Comparison of ENCODE assay signal across 1 cellular context in the genomic region with DNA sequence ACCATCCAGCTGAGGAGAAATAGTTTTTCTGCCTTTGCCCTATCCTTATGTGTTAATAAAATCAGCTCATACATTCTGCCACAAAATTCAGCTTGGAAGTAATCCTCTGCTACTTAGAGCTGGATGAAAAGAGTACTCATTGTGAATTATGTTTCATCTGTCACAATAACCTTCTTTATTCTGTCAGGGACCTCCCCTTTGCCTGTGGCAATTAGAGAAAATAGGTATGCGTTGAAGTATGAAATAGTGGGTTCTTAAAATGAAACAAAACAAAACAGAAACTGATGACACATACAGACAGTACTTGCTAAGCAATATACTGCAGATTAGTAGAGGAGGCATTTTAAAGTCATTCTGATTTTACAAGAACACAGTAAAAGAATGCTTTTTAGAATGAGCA.
TF ChIP-seq lines count a peak whose summit lies in the region.

No MANE protein-coding gene starts in this region.

TF ChIP-seq in GM23338, 12 proteins besides CTCF, POLR2A, EP300 and RAD21 (continued from another document):
- TF ChIP-seq, protein P1, sequence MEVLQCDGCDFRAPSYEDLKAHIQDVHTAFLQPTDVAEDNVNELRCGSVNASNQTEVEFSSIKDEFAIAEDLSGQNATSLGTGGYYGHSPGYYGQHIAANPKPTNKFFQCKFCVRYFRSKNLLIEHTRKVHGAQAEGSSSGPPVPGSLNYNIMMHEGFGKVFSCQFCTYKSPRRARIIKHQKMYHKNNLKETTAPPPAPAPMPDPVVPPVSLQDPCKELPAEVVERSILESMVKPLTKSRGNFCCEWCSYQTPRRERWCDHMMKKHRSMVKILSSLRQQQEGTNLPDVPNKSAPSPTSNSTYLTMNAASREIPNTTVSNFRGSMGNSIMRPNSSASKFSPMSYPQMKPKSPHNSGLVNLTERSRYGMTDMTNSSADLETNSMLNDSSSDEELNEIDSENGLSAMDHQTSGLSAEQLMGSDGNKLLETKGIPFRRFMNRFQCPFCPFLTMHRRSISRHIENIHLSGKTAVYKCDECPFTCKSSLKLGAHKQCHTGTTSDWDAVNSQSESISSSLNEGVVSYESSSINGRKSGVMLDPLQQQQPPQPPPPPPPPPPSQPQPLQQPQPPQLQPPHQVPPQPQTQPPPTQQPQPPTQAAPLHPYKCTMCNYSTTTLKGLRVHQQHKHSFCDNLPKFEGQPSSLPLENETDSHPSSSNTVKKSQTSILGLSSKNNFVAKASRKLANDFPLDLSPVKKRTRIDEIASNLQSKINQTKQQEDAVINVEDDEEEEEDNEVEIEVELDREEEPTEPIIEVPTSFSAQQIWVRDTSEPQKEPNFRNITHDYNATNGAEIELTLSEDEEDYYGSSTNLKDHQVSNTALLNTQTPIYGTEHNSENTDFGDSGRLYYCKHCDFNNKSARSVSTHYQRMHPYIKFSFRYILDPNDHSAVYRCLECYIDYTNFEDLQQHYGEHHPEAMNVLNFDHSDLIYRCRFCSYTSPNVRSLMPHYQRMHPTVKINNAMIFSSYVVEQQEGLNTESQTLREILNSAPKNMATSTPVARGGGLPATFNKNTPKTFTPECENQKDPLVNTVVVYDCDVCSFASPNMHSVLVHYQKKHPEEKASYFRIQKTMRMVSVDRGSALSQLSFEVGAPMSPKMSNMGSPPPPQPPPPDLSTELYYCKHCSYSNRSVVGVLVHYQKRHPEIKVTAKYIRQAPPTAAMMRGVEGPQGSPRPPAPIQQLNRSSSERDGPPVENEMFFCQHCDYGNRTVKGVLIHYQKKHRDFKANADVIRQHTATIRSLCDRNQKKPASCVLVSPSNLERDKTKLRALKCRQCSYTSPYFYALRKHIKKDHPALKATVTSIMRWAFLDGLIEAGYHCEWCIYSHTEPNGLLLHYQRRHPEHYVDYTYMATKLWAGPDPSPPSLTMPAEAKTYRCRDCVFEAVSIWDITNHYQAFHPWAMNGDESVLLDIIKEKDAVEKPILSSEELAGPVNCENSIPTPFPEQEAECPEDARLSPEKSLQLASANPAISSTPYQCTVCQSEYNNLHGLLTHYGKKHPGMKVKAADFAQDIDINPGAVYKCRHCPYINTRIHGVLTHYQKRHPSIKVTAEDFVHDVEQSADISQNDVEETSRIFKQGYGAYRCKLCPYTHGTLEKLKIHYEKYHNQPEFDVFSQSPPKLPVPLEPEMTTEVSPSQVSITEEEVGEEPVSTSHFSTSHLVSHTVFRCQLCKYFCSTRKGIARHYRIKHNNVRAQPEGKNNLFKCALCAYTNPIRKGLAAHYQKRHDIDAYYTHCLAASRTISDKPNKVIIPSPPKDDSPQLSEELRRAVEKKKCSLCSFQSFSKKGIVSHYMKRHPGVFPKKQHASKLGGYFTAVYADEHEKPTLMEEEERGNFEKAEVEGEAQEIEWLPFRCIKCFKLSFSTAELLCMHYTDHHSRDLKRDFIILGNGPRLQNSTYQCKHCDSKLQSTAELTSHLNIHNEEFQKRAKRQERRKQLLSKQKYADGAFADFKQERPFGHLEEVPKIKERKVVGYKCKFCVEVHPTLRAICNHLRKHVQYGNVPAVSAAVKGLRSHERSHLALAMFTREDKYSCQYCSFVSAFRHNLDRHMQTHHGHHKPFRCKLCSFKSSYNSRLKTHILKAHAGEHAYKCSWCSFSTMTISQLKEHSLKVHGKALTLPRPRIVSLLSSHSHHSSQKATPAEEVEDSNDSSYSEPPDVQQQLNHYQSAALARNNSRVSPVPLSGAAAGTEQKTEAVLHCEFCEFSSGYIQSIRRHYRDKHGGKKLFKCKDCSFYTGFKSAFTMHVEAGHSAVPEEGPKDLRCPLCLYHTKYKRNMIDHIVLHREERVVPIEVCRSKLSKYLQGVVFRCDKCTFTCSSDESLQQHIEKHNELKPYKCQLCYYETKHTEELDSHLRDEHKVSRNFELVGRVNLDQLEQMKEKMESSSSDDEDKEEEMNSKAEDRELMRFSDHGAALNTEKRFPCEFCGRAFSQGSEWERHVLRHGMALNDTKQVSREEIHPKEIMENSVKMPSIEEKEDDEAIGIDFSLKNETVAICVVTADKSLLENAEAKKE (CRISPR knock-in tag; IDR thresholded peaks at IDR 0.05) = no peak
- TF ChIP-seq POLR2AphosphoS5 (IDR thresholded peaks at IDR 0.05; ENCODE audit: low read depth) = no peak
- no peak for TF ChIP-seq EZH2phosphoT487 (IDR thresholded peaks at IDR 0.05; ENCODE audit: unreplicated experiment)
- TF ChIP-seq ZNF331 (CRISPR knock-in tag; IDR thresholded peaks at IDR 0.05; ENCODE audit: low read depth) = no peak
- TF ChIP-seq, protein P2, sequence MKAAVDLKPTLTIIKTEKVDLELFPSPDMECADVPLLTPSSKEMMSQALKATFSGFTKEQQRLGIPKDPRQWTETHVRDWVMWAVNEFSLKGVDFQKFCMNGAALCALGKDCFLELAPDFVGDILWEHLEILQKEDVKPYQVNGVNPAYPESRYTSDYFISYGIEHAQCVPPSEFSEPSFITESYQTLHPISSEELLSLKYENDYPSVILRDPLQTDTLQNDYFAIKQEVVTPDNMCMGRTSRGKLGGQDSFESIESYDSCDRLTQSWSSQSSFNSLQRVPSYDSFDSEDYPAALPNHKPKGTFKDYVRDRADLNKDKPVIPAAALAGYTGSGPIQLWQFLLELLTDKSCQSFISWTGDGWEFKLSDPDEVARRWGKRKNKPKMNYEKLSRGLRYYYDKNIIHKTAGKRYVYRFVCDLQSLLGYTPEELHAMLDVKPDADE (IDR thresholded peaks at IDR 0.05) = no peak
